ENCODE assay signal across 21 cellular contexts in genomic region chr9:38128752-38129270, GRCh38. TPM values are rescaled to one million over a fixed set of nuclear protein-coding genes. Genes with fewer than 3 reads are reported as not detected.
DNase-seq lines count a peak whose midpoint lies in the region; ATAC-seq, FAIRE-seq and TF ChIP-seq lines count a peak whose summit lies in the region.
"Had no signal": no experiment of that assay in that cellular context is flagged by ENCODE, and none has a peak within 500 bp of the region (broad histone marks: within the 10 kb centered on the region; RNA-seq: fewer than 3 reads in every experiment).

No MANE protein-coding gene starts in this region.

- WGBS in IMR-90 (ENCODE audit: extremely low coverage in 2 of 2, insufficient read length in 1 of 2), 2 experiments, result 68% methylated on average over 4 of the region's 5 CpGs; no CpG with 5 or more reads in 1 of the 2 experiments
- 100% methylated on average over 1 of the region's 5 CpGs for WGBS in trophoblast cell (ENCODE audit: extremely low coverage, insufficient coverage, insufficient read length)

- H3K27ac Mint-ChIP-seq in naive thymus-derived CD8-positive, alpha-beta T cell, result no peak overlapping the region
- H3K27ac Mint-ChIP-seq: CD14-positive monocyte; CD4-positive, alpha-beta memory T cell; H9; IgD-negative memory B cell had no signal

- no peak overlapping the region for H3K14ac ChIP-seq in IMR-90 (replicated peaks; ENCODE audit: low read depth, low read length)
- H3K14ac ChIP-seq in trophoblast cell (ENCODE audit: low read length), result no peak overlapping the region

- H4K20me1 ChIP-seq in DND-41 (ENCODE audit: insufficient read depth, low read length), result no peaks in the 10 kb centered on the region
- H4K20me1 ChIP-seq in IMR-90 (ENCODE audit: insufficient read depth, low read length), result no peaks in the 10 kb centered on the region

- no peaks in the 10 kb centered on the region for H3K27me3 ChIP-seq in DND-41 (ENCODE audit: insufficient read depth, low read length, poor library complexity)
- peaks cover 79% of the 10 kb centered on the region for H3K27me3 ChIP-seq in IMR-90 (ENCODE audit: control insufficient read depth, insufficient read depth, low read length)
- no peaks in the 10 kb centered on the region for H3K27me3 ChIP-seq in trophoblast cell (ENCODE audit: insufficient read depth, low read length)
- H3K27me3 ChIP-seq: BE2C had no signal

- no peak overlapping the region for H2AK5ac ChIP-seq in IMR-90 (ENCODE audit: low read depth, low read length)
- H2AK5ac ChIP-seq in trophoblast cell (ENCODE audit: low read length), result no peak overlapping the region

- no peak overlapping the region for H4K8ac ChIP-seq in IMR-90 (ENCODE audit: low read depth in 2 of 2, low read length in 2 of 2)
- H4K8ac ChIP-seq in trophoblast cell (ENCODE audit: low read depth, low read length), result no peak overlapping the region

- H3K4me2 ChIP-seq in DND-41 (ENCODE audit: insufficient read depth, low read length) (no peak overlapping the region), IMR-90 (ENCODE audit: low read depth, low read length) (no peak overlapping the region), trophoblast cell (ENCODE audit: low read length) (no peak overlapping the region)

- peak overlapping the region; percentile 68; the same call in 1 of the 2 replicates for H3K27ac ChIP-seq in DND-41 (ENCODE audit: low read length)
- no peak overlapping the region for H3K27ac ChIP-seq in IMR-90 (ENCODE audit: insufficient read depth, low read length)
- no peak overlapping the region for H3K27ac ChIP-seq in trophoblast cell (ENCODE audit: low read depth, low read length)
- H3K27ac ChIP-seq: HL-60 had no signal

- H3K9ac ChIP-seq in DND-41 (ENCODE audit: low read depth, low read length) (no peak overlapping the region), IMR-90 (ENCODE audit: low read depth, low read length) (no peak overlapping the region), trophoblast cell (ENCODE audit: low read length) (no peak overlapping the region)

- H3K79me2 ChIP-seq in DND-41 (ENCODE audit: insufficient read depth, low read length), result no peaks in the 10 kb centered on the region
- H3K79me2 ChIP-seq in trophoblast cell (ENCODE audit: control insufficient read depth, insufficient read depth, low read length, poor library complexity), result no peaks in the 10 kb centered on the region

- H2BK15ac ChIP-seq in IMR-90 (ENCODE audit: low read depth, low read length), result no peak overlapping the region

- POLR2A ChIA-PET in IMR-90 (lab: Charles Lee; ENCODE audit: unreplicated experiment), result no interaction called here
- POLR2A ChIA-PET in naive thymus-derived CD8-positive, alpha-beta T cell (lab: Charles Lee), result no interaction called here

- TF ChIP-seq RAD21 in IMR-90 (IDR thresholded peaks at IDR 0.05; ENCODE audit: low read length), result no peak

- H2AK9ac ChIP-seq in IMR-90 (replicated peaks; ENCODE audit: low read depth, low read length, poor library complexity), result no peak overlapping the region

- H3K4ac ChIP-seq in IMR-90 (ENCODE audit: low read depth, low read length) (no peak overlapping the region), trophoblast cell (ENCODE audit: low read depth, low read length) (no peak overlapping the region)

- H3K36me3 Mint-ChIP-seq in naive thymus-derived CD8-positive, alpha-beta T cell, result no peaks in the 10 kb centered on the region
- H3K36me3 Mint-ChIP-seq: CD14-positive monocyte; CD4-positive, alpha-beta memory T cell; IgD-negative memory B cell had no signal

- TF ChIP-seq POLR2A in IMR-90 (IDR thresholded peaks at IDR 0.05; ENCODE audit: low read depth, low read length), result no peak

- TF ChIP-seq CTCF in DND-41 (IDR thresholded peaks at IDR 0.05; ENCODE audit: borderline replicate concordance, extremely low read depth, low read length, poor library complexity, severe bottlenecking) (no peak), IMR-90 (conservative IDR thresholded peaks at IDR 0.05; ENCODE audit: low read depth, low read length) (no peak)

- peaks cover 11 to 29% (median 21%) of the 10 kb centered on the region in 5 donors for H3K27me3 Mint-ChIP-seq in naive thymus-derived CD8-positive, alpha-beta T cell

- H4K5ac ChIP-seq in IMR-90 (ENCODE audit: low read depth, low read length), result no peak overlapping the region

- H2BK20ac ChIP-seq in IMR-90 (ENCODE audit: low read depth, low read length), result no peak overlapping the region

- no peaks in the 10 kb centered on the region for H3K79me1 ChIP-seq in IMR-90 (ENCODE audit: low read depth in 1 of 2, low read length in 2 of 2)
- no peaks in the 10 kb centered on the region for H3K79me1 ChIP-seq in trophoblast cell (ENCODE audit: low read length)

- no TSS peak for BruUV-seq in IMR-90 (replicated peaks; lab: Mats Ljungman, UMichigan)

- H3K18ac ChIP-seq in IMR-90 (ENCODE audit: low read depth, low read length) (no peak overlapping the region), trophoblast cell (ENCODE audit: low read length) (no peak overlapping the region)

- H3K9me1 ChIP-seq in IMR-90 (ENCODE audit: insufficient read depth, low read length), result no peaks in the 10 kb centered on the region

- peaks cover 0 to 2% (median 0%) of the 10 kb centered on the region in 9 donors for H3K9me3 Mint-ChIP-seq in naive thymus-derived CD8-positive, alpha-beta T cell
- H3K9me3 Mint-ChIP-seq: CD14-positive monocyte, H9 had no signal

- no peaks in the 10 kb centered on the region for H3K36me3 ChIP-seq in DND-41 (ENCODE audit: insufficient read depth, low read length)
- H3K36me3 ChIP-seq in IMR-90 (ENCODE audit: control insufficient read depth, insufficient read depth, low read length), result no peaks in the 10 kb centered on the region
- no peaks in the 10 kb centered on the region for H3K36me3 ChIP-seq in trophoblast cell (ENCODE audit: control insufficient read depth in 1 of 2, insufficient read depth in 2 of 2, low read length in 2 of 2)
- H3K36me3 ChIP-seq: BE2C had no signal

- H3K56ac ChIP-seq in IMR-90 (ENCODE audit: extremely low read depth, insufficient read depth, low read length), result no peak overlapping the region

- H3K4me1 ChIP-seq in DND-41 (ENCODE audit: insufficient read depth, low read length) (peaks cover 49% of the 10 kb centered on the region), IMR-90 (ENCODE audit: control insufficient read depth, insufficient read depth, low read length) (no peaks in the 10 kb centered on the region), trophoblast cell (ENCODE audit: control insufficient read depth in 1 of 2, insufficient read depth in 2 of 2, low read length in 2 of 2) (no peaks in the 10 kb centered on the region)
- H3K4me1 ChIP-seq: BE2C had no signal

- H2BK12ac ChIP-seq in trophoblast cell (ENCODE audit: low read length), result no peak overlapping the region

- no peak overlapping the region for H3K23ac ChIP-seq in IMR-90 (ENCODE audit: low read depth, low read length)
- H3K23ac ChIP-seq in trophoblast cell (ENCODE audit: low read length), result peak overlapping the region; percentile 22

- ATAC-seq in DND-41 (ENCODE audit: insufficient read depth, low read depth) (no peak), IMR-90 (ENCODE audit: low read depth) (no peak), GM19455 (IDR thresholded peaks at IDR 0.05; ENCODE audit: unreplicated experiment) (no peak)
- no peak for ATAC-seq in naive thymus-derived CD8-positive, alpha-beta T cell

- no peaks in the 10 kb centered on the region for H3K4me1 Mint-ChIP-seq in naive thymus-derived CD8-positive, alpha-beta T cell
- H3K4me1 Mint-ChIP-seq: CD14-positive monocyte; CD4-positive, alpha-beta memory T cell; H9; IgD-negative memory B cell had no signal

- in situ Hi-C loops in IMR-90 (cut with MboI; ENCODE audit: low sequenced_read_pairs), result no loop called here

- H2BK120ac ChIP-seq in IMR-90 (ENCODE audit: low read depth, low read length), result no peak overlapping the region
- H2BK120ac ChIP-seq in trophoblast cell (ENCODE audit: insufficient read depth, low read length, poor library complexity), result no peak overlapping the region

- H2AFZ ChIP-seq in DND-41 (ENCODE audit: low read depth, low read length) (no peak overlapping the region), IMR-90 (replicated peaks; ENCODE audit: low read length, poor library complexity) (no peak overlapping the region), trophoblast cell (ENCODE audit: insufficient read depth, low read length, poor library complexity) (no peak overlapping the region)

- H3K4me3 Mint-ChIP-seq in naive thymus-derived CD8-positive, alpha-beta T cell, result no peak overlapping the region
- H3K4me3 Mint-ChIP-seq: CD14-positive monocyte; CD4-positive, alpha-beta memory T cell; H9; IgD-negative memory B cell had no signal

- peak overlapping the region; percentile 6 for H2BK5ac ChIP-seq in IMR-90 (ENCODE audit: low read depth, low read length, poor library complexity, severe bottlenecking)
- no peak overlapping the region for H2BK5ac ChIP-seq in trophoblast cell (ENCODE audit: low read depth, low read length, poor library complexity)

- no peak overlapping the region for H4K91ac ChIP-seq in IMR-90 (ENCODE audit: insufficient read depth, low read depth, low read length)
- no peak overlapping the region for H4K91ac ChIP-seq in trophoblast cell (ENCODE audit: low read depth, low read length)

- intact Hi-C loops in IMR-90 (cut with micrococcal nuclease), result no loop called here

- FAIRE-seq in urothelium cell line (lab: Jason Lieb, UNC), result peak; percentile 74
- FAIRE-seq: A204.1, H1 had no signal

- DNase-seq in DND-41, result no peak
- no peak for DNase-seq in IMR-90
- no peak for DNase-seq in trophoblast cell
- no peak for DNase-seq in urothelium cell line (ENCODE audit: low spot score)
- DNase-seq in foreskin melanocyte, result no peak
- no peak for DNase-seq in naive thymus-derived CD8-positive, alpha-beta T cell
- DNase-seq: ACHN; BE2C; CD4-positive, alpha-beta memory T cell; DMS153; DMS79; GF-D8; H9; Kasumi-1; KG1 had no signal

- CTCF ChIA-PET in IMR-90 (lab: Yijun Ruan, JAX), result no interaction called here

- dilution Hi-C loops in IMR-90 (cut with HindIII; ENCODE audit: low sequenced_read_pairs, unreplicated experiment), result no loop called here

- no peak overlapping the region for H4K12ac ChIP-seq in trophoblast cell (ENCODE audit: low read depth, low read length)

- H3K9me3 ChIP-seq in DND-41 (ENCODE audit: insufficient read depth, low read length, severe bottlenecking), result no peaks in the 10 kb centered on the region
- no peaks in the 10 kb centered on the region; the same call in 1 of the 2 replicates for H3K9me3 ChIP-seq in IMR-90 (ENCODE audit: control insufficient read depth, insufficient read depth, low read length)
- H3K9me3 ChIP-seq in trophoblast cell (ENCODE audit: insufficient read depth, low read depth, low read length), result no peaks in the 10 kb centered on the region
- H3K9me3 ChIP-seq: BE2C had no signal

- H3K4me3 ChIP-seq in DND-41 (ENCODE audit: low read depth in 1 of 2, low read length in 2 of 2) (no peak overlapping the region), IMR-90 (ENCODE audit: insufficient read depth, low read depth, low read length) (no peak overlapping the region), trophoblast cell (ENCODE audit: low read depth, low read length) (no peak overlapping the region)

RNA-seq across cellular contexts. Expression of gene SHB, which starts 59.8 kb away (rescaled TPM):
- 6.1 and 7.8 TPM in 2 replicates for total RNA-seq in IMR-90 (2012; rRNA removed)
- 20.4 and 22.9 TPM in 2 replicates for polyA plus RNA-seq in IMR-90 (2012; rRNA removed)
- polyA plus RNA-seq in IMR-90 (2012; cell fraction: cytosol; rRNA removed), result 15.8 and 28.1 TPM in 2 replicates
- 36.9 and 39.5 TPM in 2 replicates for polyA plus RNA-seq in IMR-90 (2012; cell fraction: nucleus; rRNA removed; ENCODE audit: low replicate concordance)
- polyA plus RNA-seq in trophoblast cell (2013), result 21.8 and 22.1 TPM in 2 replicates
- 1 to 10 TPM in 1 of 2 experiments, under 1 TPM in 1; 0.91 to 1.2 TPM for total RNA-seq in naive thymus-derived CD8-positive, alpha-beta T cell
- under 1 TPM; 0.20 to 0.54 (median 0.29) TPM for polyA plus RNA-seq in naive thymus-derived CD8-positive, alpha-beta T cell
- polyA plus RNA-seq: IgD-negative memory B cell had no signal
